6 cellular contexts compared by ENCODE assay signal in the genomic region with DNA sequence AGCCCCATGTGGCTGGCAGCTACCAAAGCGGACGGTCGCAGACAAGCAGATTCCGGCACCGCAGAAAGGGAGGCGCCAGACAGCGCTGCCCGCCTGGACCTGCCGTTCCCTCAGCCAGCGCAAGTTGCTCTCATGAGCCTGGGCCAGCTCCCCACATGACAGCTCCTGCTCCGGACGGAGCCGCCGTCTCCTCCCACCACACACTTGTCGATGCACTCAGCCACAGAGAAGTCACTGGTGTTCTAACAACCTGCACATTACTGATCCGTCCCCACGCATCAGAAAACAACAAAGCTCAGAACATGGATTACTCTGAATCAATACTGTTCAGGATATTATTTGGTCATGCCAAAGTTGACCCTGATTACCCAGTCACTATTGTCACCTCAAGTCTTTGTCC.
DNase-seq lines count a peak whose midpoint lies in the region; ATAC-seq, FAIRE-seq and TF ChIP-seq lines count a peak whose summit lies in the region.
"Not testable (repeated sequence)": the region's sequence is repeated elsewhere in the genome, so short reads cannot be mapped to it uniquely, and the experiment has no call there.

No MANE protein-coding gene starts in this region.

- TF ChIP-seq RAD21 in K562 (CRISPR knock-in tag; conservative IDR thresholded peaks at IDR 0.05 in 1 of 2, IDR thresholded peaks at IDR 0.05 in 1 of 2), result not testable (repeated sequence)

- not testable (repeated sequence) for H3K27me3 Mint-ChIP-seq in T-helper 17 cell; osteocyte (ENCODE audit: unreplicated experiment)

- not testable (repeated sequence) for H3K36me3 Mint-ChIP-seq in T-helper 17 cell (ENCODE audit: low read depth); osteocyte (ENCODE audit: unreplicated experiment)

- H3K27ac Mint-ChIP-seq in T-helper 17 cell, result peak overlapping the region; percentile 11
- H3K27ac Mint-ChIP-seq in osteocyte (ENCODE audit: unreplicated experiment), result not testable (repeated sequence)

- TF ChIP-seq EP300 in K562 (IDR thresholded peaks at IDR 0.05; ENCODE audit: low read length), result not testable (repeated sequence)

- H3K9me3 Mint-ChIP-seq in osteocyte (ENCODE audit: unreplicated experiment), result not testable (repeated sequence)

- not testable (repeated sequence) for H3K4me2 ChIP-seq in K562 (ENCODE audit: insufficient read depth, low read length)

- not testable (repeated sequence) for FAIRE-seq in K562 (lab: Jason Lieb, UNC)

- H3K4me1 ChIP-seq in K562 (replicated peaks in 1 of 2; ENCODE audit: control insufficient read depth in 2 of 2, insufficient read depth in 2 of 2, low read length in 2 of 2); testis: not testable (repeated sequence)

- intact Hi-C loops in K562 (cut with micrococcal nuclease); testis (cut with DNase I; ENCODE audit: low total_unique reads): not testable (repeated sequence)

- not testable (repeated sequence) for H3K79me2 ChIP-seq in K562 (ENCODE audit: control insufficient read depth, insufficient read depth, low read length)

- H3K4me3 ChIP-seq in K562, testis: not testable (repeated sequence)

- H3K4me1 Mint-ChIP-seq in T-helper 17 cell; osteocyte (ENCODE audit: unreplicated experiment): not testable (repeated sequence)

- DNase-seq in T-helper 17 cell; K562 (ENCODE audit: extremely low read depth in 1 of 4, low spot score in 3 of 4): not testable (repeated sequence)
- DNase-seq in activated CD8-positive, alpha-beta memory T cell treated with anti-CD3 and anti-CD28 coated beads, Interleukin-2, amount 50 U/mL, for 48 hours, result peak; percentile 48
- DNase-seq in mesenteric fat pad (ENCODE audit: low spot score), result peak; percentile 89
- peak; percentile 78 for DNase-seq in osteocyte (ENCODE audit: extremely low spot score, unreplicated experiment)
- peak; percentile 13 for DNase-seq in testis

- CTCF ChIA-PET in K562 (lab: Yijun Ruan, JAX; ENCODE audit: low intra/inter-chr PET ratio), result not testable (repeated sequence)

- BruUV-seq in K562 (replicated peaks; lab: Mats Ljungman, UMichigan), result not testable (repeated sequence)

- TF ChIP-seq CTCF in K562 (IDR thresholded peaks at IDR 0.05 in 2 of 3, conservative IDR thresholded peaks at IDR 0.05 in 1 of 3; ENCODE audit: insufficient read depth in 2 of 3, low read depth in 1 of 3, low read length in 3 of 3); osteocyte (IDR thresholded peaks at IDR 0.05); testis (IDR thresholded peaks at IDR 0.05): not testable (repeated sequence)

- not testable (repeated sequence) for H3K9me1 ChIP-seq in K562 (ENCODE audit: control insufficient read depth, insufficient read depth, low read length)

- H4K20me1 ChIP-seq in K562 (replicated peaks; ENCODE audit: control insufficient read depth, insufficient read depth, low read length), result not testable (repeated sequence)

- H3K4me3 Mint-ChIP-seq in T-helper 17 cell; osteocyte (ENCODE audit: unreplicated experiment): not testable (repeated sequence)

- peaks cover 26% of the 10 kb centered on the region; the same call in 2 of the 3 replicates for H3K36me3 ChIP-seq in K562 (ENCODE audit: control insufficient read depth, insufficient read depth, low read length)
- H3K36me3 ChIP-seq in testis (ENCODE audit: low read depth, missing control alignments), result not testable (repeated sequence)

- not testable (repeated sequence) for H3K27ac ChIP-seq in K562 (ENCODE audit: extremely low read depth, low read depth, low read length); testis

- H3K9ac ChIP-seq in K562 (ENCODE audit: insufficient read depth in 1 of 2, low read depth in 2 of 2, low read length in 2 of 2), result not testable (repeated sequence)

- not testable (repeated sequence) for TF ChIP-seq POLR2A in K562 (conservative IDR thresholded peaks at IDR 0.05); testis (IDR thresholded peaks at IDR 0.05)

- H3K9me3 ChIP-seq in T-helper 17 cell (ENCODE audit: control insufficient read depth, low read length, poor library complexity, severe bottlenecking); K562 (replicated peaks; ENCODE audit: control insufficient read depth, insufficient read depth, low read depth, low read length); testis: not testable (repeated sequence)

- POLR2A ChIA-PET in K562 (lab: Yijun Ruan, JAX), result not testable (repeated sequence)

- WGBS in K562 (ENCODE audit: insufficient coverage, low coverage, missing lambda C conversion rate), result 98% methylated on average over 16 of the region's 17 CpGs
- WGBS in testis, 2 donors, result 90 to 94% methylated on average over 12 to 17 of the region's 17 CpGs

- in situ Hi-C loops in K562 (cut with MboI), result loop anchor here (5.0 kb wide), 1 partner anchor 1640 kb away; no protein-coding TSS in a partner anchor

- not testable (repeated sequence) for ATAC-seq in T-helper 17 cell, K562

- not testable (repeated sequence) for H3K27me3 ChIP-seq in K562 (ENCODE audit: control insufficient read depth in 2 of 2, insufficient read depth in 2 of 2, low read length in 2 of 2); testis

- not testable (repeated sequence) for H2AFZ ChIP-seq in K562 (ENCODE audit: low read depth, low read length)

TF ChIP-seq in K562, 482 proteins besides CTCF, POLR2A, EP300 and RAD21:
- TF ChIP-seq RBFOX2 (IDR thresholded peaks at IDR 0.05; ENCODE audit: low read depth, low read length) (peak; percentile 33; the same call in 1 of the 2 replicates), POLR2G (IDR thresholded peaks at IDR 0.05; ENCODE audit: low read depth, low read length) (0 out of 2 replicates have a peak, but pooled peaks have one; percentile 28)
TF ChIP-seq in K562: peak in this region for 2; not testable (repeated sequence) for 480.
